Comparison of ENCODE assay signal across 1 cellular context in the genomic region with DNA sequence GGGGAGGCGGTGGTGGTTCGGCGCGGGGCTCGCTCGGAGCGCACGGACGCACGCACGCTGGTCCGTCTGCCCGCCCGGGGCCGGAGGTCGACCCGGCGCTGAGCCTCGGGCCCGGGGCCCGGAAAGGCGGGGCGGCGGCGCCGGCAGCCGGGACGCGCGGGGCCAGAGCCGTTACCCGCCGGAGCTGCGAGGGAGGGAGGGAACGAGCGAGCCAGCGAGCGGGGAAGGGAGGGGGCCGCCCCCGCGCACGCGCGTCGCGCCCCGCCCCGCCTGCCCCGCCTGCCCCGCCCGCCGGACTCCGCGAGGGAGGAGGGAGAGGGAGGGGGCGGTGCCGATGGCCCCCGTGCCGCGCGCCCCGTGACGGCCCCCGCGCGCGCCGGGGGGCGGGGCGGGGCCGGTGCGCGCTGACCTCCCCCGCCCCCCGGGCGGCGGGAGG.
TF ChIP-seq lines count a peak whose summit lies in the region.

No MANE protein-coding gene starts in this region.

TF ChIP-seq in GM12878, 131 proteins besides CTCF, POLR2A, EP300 and RAD21 (continues in another document):
- TF ChIP-seq BACH1 (IDR thresholded peaks at IDR 0.05; ENCODE audit: borderline replicate concordance) (peak; percentile 88), SIN3A (IDR thresholded peaks at IDR 0.05; ENCODE audit: low read depth, low read length) (no peak), LARP7 (IDR thresholded peaks at IDR 0.05) (peak; percentile 73), SMAD1 (IDR thresholded peaks at IDR 0.05; ENCODE audit: low read depth, partially characterized antibody) (no peak), RBBP5 (conservative IDR thresholded peaks at IDR 0.05) (no peak), IRF5 (IDR thresholded peaks at IDR 0.05; ENCODE audit: borderline replicate concordance) (no peak), POU2F2 (IDR thresholded peaks at IDR 0.05; ENCODE audit: borderline replicate concordance, low read depth, low read length) (no peak), BRCA1 (IDR thresholded peaks at IDR 0.05; ENCODE audit: low read depth, low read length) (no peak), ZSCAN29 (IDR thresholded peaks at IDR 0.05) (no peak), YBX1 (IDR thresholded peaks at IDR 0.05) (no peak), RB1 (IDR thresholded peaks at IDR 0.05; ENCODE audit: borderline replicate concordance) (peak; percentile 32; the same call in 1 of the 2 replicates), MEF2A (IDR thresholded peaks at IDR 0.05; ENCODE audit: insufficient read depth, low read depth, low read length) (no peak), RAD51 (IDR thresholded peaks at IDR 0.05) (no peak), KLF5 (IDR thresholded peaks at IDR 0.05; ENCODE audit: partially characterized antibody) (no peak), MXI1 (IDR thresholded peaks at IDR 0.05; ENCODE audit: low read depth, low read length) (no peak), SPI1 (IDR thresholded peaks at IDR 0.05; ENCODE audit: borderline replicate concordance, insufficient read depth, low read depth, low read length) (no peak), CREB1 (IDR thresholded peaks at IDR 0.05; ENCODE audit: low read depth) (0 out of 2 replicates have a peak, but pooled peaks have one; percentile 36), BMI1 (IDR thresholded peaks at IDR 0.05; ENCODE audit: borderline replicate concordance) (no peak), ATF7 (IDR thresholded peaks at IDR 0.05; ENCODE audit: low read depth) (no peak), NR2C2 (IDR thresholded peaks at IDR 0.05; ENCODE audit: borderline replicate concordance, control insufficient read depth, insufficient read length, low read depth) (no peak), JUNB (IDR thresholded peaks at IDR 0.05) (no peak), PAX5 (IDR thresholded peaks at IDR 0.05; ENCODE audit: borderline replicate concordance, low read depth, low read length) (no peak), SRF (IDR thresholded peaks at IDR 0.05; ENCODE audit: low read depth in 2 of 2, low read length in 2 of 2) (0 out of 4 replicates have a peak, but pooled peaks of 1 of the 2 experiments have one; percentile 7), FOXK2 (IDR thresholded peaks at IDR 0.05) (no peak), NR2F1 (conservative IDR thresholded peaks at IDR 0.05) (peak; percentile 12; the same call in 1 of the 2 replicates), ASH2L (IDR thresholded peaks at IDR 0.05; ENCODE audit: borderline replicate concordance, low read depth) (no peak), EGR1 (IDR thresholded peaks at IDR 0.05; ENCODE audit: borderline replicate concordance in 1 of 2, low read depth in 2 of 2, low read length in 2 of 2) (peak in 1 of 2 experiments; percentile 84; a peak in 1 of 3 replicates), NKRF (conservative IDR thresholded peaks at IDR 0.05) (peak; percentile 39), CEBPZ (IDR thresholded peaks at IDR 0.05; ENCODE audit: low read depth, low read length) (no peak), ZBTB40 (IDR thresholded peaks at IDR 0.05; ENCODE audit: borderline replicate concordance) (no peak), ETV6 (conservative IDR thresholded peaks at IDR 0.05 in 1 of 2, IDR thresholded peaks at IDR 0.05 in 1 of 2; ENCODE audit: borderline replicate concordance in 1 of 2, low read depth in 1 of 2) (no peak)
- TF ChIP-seq, protein P1, sequence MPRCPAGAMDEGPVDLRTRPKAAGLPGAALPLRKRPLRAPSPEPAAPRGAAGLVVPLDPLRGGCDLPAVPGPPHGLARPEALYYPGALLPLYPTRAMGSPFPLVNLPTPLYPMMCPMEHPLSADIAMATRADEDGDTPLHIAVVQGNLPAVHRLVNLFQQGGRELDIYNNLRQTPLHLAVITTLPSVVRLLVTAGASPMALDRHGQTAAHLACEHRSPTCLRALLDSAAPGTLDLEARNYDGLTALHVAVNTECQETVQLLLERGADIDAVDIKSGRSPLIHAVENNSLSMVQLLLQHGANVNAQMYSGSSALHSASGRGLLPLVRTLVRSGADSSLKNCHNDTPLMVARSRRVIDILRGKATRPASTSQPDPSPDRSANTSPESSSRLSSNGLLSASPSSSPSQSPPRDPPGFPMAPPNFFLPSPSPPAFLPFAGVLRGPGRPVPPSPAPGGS (IDR thresholded peaks at IDR 0.05; ENCODE audit: borderline replicate concordance, insufficient read depth, low read depth, low read length, poor library complexity, severe bottlenecking), result no peak
- TF ChIP-seq, protein P2, sequence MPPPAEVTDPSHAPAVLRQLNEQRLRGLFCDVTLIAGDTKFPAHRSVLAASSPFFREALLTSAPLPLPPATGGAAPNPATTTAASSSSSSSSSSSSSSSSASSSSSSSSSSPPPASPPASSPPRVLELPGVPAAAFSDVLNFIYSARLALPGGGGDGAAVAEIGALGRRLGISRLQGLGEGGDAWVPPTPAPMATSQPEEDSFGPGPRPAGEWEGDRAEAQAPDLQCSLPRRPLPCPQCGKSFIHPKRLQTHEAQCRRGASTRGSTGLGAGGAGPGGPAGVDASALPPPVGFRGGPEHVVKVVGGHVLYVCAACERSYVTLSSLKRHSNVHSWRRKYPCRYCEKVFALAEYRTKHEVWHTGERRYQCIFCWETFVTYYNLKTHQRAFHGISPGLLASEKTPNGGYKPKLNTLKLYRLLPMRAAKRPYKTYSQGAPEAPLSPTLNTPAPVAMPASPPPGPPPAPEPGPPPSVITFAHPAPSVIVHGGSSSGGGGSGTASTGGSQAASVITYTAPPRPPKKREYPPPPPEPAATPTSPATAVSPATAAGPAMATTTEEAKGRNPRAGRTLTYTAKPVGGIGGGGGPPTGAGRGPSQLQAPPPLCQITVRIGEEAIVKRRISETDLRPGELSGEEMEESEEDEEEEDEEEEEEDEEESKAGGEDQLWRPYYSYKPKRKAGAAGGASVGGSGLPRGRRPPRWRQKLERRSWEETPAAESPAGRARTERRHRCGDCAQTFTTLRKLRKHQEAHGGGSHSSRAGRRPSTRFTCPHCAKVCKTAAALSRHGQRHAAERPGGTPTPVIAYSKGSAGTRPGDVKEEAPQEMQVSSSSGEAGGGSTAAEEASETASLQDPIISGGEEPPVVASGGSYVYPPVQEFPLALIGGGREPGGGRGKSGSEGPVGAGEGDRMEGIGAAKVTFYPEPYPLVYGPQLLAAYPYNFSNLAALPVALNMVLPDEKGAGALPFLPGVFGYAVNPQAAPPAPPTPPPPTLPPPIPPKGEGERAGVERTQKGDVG (CRISPR knock-in tag; IDR thresholded peaks at IDR 0.05), result no peak
- TF ChIP-seq, protein P3, sequence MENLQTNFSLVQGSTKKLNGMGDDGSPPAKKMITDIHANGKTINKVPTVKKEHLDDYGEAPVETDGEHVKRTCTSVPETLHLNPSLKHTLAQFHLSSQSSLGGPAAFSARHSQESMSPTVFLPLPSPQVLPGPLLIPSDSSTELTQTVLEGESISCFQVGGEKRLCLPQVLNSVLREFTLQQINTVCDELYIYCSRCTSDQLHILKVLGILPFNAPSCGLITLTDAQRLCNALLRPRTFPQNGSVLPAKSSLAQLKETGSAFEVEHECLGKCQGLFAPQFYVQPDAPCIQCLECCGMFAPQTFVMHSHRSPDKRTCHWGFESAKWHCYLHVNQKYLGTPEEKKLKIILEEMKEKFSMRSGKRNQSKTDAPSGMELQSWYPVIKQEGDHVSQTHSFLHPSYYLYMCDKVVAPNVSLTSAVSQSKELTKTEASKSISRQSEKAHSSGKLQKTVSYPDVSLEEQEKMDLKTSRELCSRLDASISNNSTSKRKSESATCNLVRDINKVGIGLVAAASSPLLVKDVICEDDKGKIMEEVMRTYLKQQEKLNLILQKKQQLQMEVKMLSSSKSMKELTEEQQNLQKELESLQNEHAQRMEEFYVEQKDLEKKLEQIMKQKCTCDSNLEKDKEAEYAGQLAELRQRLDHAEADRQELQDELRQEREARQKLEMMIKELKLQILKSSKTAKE (IDR thresholded peaks at IDR 0.05; ENCODE audit: low read depth, poor library complexity, severe bottlenecking), result no peak
- TF ChIP-seq, protein P4, sequence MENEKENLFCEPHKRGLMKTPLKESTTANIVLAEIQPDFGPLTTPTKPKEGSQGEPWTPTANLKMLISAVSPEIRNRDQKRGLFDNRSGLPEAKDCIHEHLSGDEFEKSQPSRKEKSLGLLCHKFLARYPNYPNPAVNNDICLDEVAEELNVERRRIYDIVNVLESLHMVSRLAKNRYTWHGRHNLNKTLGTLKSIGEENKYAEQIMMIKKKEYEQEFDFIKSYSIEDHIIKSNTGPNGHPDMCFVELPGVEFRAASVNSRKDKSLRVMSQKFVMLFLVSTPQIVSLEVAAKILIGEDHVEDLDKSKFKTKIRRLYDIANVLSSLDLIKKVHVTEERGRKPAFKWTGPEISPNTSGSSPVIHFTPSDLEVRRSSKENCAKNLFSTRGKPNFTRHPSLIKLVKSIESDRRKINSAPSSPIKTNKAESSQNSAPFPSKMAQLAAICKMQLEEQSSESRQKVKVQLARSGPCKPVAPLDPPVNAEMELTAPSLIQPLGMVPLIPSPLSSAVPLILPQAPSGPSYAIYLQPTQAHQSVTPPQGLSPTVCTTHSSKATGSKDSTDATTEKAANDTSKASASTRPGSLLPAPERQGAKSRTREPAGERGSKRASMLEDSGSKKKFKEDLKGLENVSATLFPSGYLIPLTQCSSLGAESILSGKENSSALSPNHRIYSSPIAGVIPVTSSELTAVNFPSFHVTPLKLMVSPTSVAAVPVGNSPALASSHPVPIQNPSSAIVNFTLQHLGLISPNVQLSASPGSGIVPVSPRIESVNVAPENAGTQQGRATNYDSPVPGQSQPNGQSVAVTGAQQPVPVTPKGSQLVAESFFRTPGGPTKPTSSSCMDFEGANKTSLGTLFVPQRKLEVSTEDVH (IDR thresholded peaks at IDR 0.05; ENCODE audit: low read depth, partially characterized antibody), result no peak
